ENCODE assay signal across 8 cellular contexts in genomic region chr1:45012639-45013278, GRCh38. TPM values are rescaled to one million over a fixed set of nuclear protein-coding genes. Genes with fewer than 3 reads are reported as not detected.
A peak's percentile ranks its signal among the peaks of the same experiment; 100 is the strongest.
DNase-seq lines count a peak whose midpoint lies in the region; ATAC-seq and TF ChIP-seq lines count a peak whose summit lies in the region.

No MANE protein-coding gene starts in this region.

- no peaks in the 10 kb centered on the region for H3K9me3 ChIP-seq in fibroblast of lung (ENCODE audit: control insufficient read depth, insufficient read depth, low read depth, low read length)
- no peaks in the 10 kb centered on the region for H3K9me3 ChIP-seq in testis

- H3K9me3 Mint-ChIP-seq in naive B cell = no peaks in the 10 kb centered on the region

- DNase-seq in NOMO-1 (lab: John Stamatoyannopoulos, UW; ENCODE audit: unreplicated experiment in 2 of 2) (peak; percentile 6 to 13), NOMO-1 treated with dmso at 0.1 percent for 144 hours (lab: John Stamatoyannopoulos, UW; ENCODE audit: unreplicated experiment) (no peak), NCI-H345 treated with DMSO at 0.1 percent for 48 hours (lab: John Stamatoyannopoulos, UW; ENCODE audit: unreplicated experiment) (peak; percentile 1), activated T-cell treated with anti-CD3 and anti-CD28 coated beads for 24 hours (ENCODE audit: low read depth) (peak; percentile 31), fibroblast of lung (ENCODE audit: low read depth in 2 of 2) (peak; percentile 65), naive B cell (no peak), testis (peak; percentile 93)

- no peaks in the 10 kb centered on the region for H4K20me1 ChIP-seq in fibroblast of lung (ENCODE audit: control insufficient read depth, extremely low read depth, insufficient read depth, low read length)

- H3K27ac Mint-ChIP-seq in naive B cell = peak overlapping the region; percentile 81 to 98 (median 93)

- intact Hi-C loops in testis (cut with DNase I; ENCODE audit: low total_unique reads) = loop anchor here (5.0 to 10.0 kb wide), 3 partner anchors 178 to 492 kb away; partner anchors contain the start of genes CCDC163 and MMACHC

- no peaks in the 10 kb centered on the region for H3K27me3 ChIP-seq in fibroblast of lung (ENCODE audit: control insufficient read depth, insufficient read depth, low read length)
- no peaks in the 10 kb centered on the region for H3K27me3 ChIP-seq in testis

- H3K79me2 ChIP-seq in fibroblast of lung (ENCODE audit: control insufficient read depth, insufficient read depth, low read length) = peaks cover 32% of the 10 kb centered on the region

- peaks cover 43 to 65% (median 62%) of the 10 kb centered on the region in 3 donors for H3K4me1 Mint-ChIP-seq in naive B cell

- 2 to 3% methylated on average over 16 to 21 of the region's 21 CpGs for WGBS in testis, 2 donors

- H3K27me3 Mint-ChIP-seq in naive B cell = no peaks in the 10 kb centered on the region

- peaks cover 6 to 13% of the 10 kb centered on the region in 2 donors for H3K36me3 Mint-ChIP-seq in naive B cell

- peak overlapping the region; percentile 71 for H3K9ac ChIP-seq in fibroblast of lung (ENCODE audit: insufficient read depth, low read length)

- peak overlapping the region; percentile 54 for H2AFZ ChIP-seq in fibroblast of lung (ENCODE audit: low read length)

- peak overlapping the region; percentile 45 to 91 (median 84) for H3K4me3 ChIP-seq in fibroblast of lung (replicated peaks in 1 of 4; ENCODE audit: control extremely low read depth in 1 of 4, insufficient read depth in 1 of 4, low read depth in 3 of 4, low read length in 4 of 4)
- peak overlapping the region; percentile 93 to 97 for H3K4me3 ChIP-seq in testis

- H3K4me3 Mint-ChIP-seq in naive B cell = peak overlapping the region; percentile 89 to 99 (median 94)

- no peak for TF ChIP-seq POLR2A in testis (IDR thresholded peaks at IDR 0.05)

- H3K4me1 ChIP-seq in fibroblast of lung (ENCODE audit: control insufficient read depth, extremely low read depth, insufficient read depth, low read length) (peaks cover 15% of the 10 kb centered on the region), testis (peaks cover 34% of the 10 kb centered on the region)

- H3K4me2 ChIP-seq in fibroblast of lung (ENCODE audit: extremely low read depth, insufficient read depth, low read length) = peak overlapping the region; percentile 91

- H3K36me3 ChIP-seq in fibroblast of lung (ENCODE audit: control insufficient read depth, insufficient read depth, low read length) (peaks cover 15% of the 10 kb centered on the region), testis (ENCODE audit: low read depth, missing control alignments) (no peaks in the 10 kb centered on the region)

- ATAC-seq in naive B cell (ENCODE audit: low read depth in 2 of 2) (no peak), HG03280 (IDR thresholded peaks at IDR 0.05; ENCODE audit: unreplicated experiment) (no peak)

- no peak for TF ChIP-seq CTCF in fibroblast of lung (conservative IDR thresholded peaks at IDR 0.05 in 1 of 2, IDR thresholded peaks at IDR 0.05 in 1 of 2; ENCODE audit: low read depth in 1 of 2, low read length in 2 of 2)
- no peak for TF ChIP-seq CTCF in testis (IDR thresholded peaks at IDR 0.05)

- H3K27ac ChIP-seq in fibroblast of lung (ENCODE audit: insufficient read depth, low read length) (peak overlapping the region; percentile 57), testis (peak overlapping the region; percentile 62 to 69)

RNA-seq across cellular contexts. Expression of gene UROD, which starts 0.7 kb away (rescaled TPM):
- total RNA-seq in fibroblast of lung = 158 and 162 TPM in 2 replicates
- 129 and 156 TPM in 2 replicates for polyA plus RNA-seq in fibroblast of lung
- polyA plus RNA-seq in fibroblast of lung (2012) = 127 and 159 TPM in 2 replicates
- polyA minus RNA-seq in fibroblast of lung (ENCODE audit: low replicate concordance) = 249 and 261 TPM in 2 replicates
- polyA plus RNA-seq in naive B cell (ENCODE audit: low read depth in 6 of 6) = 10 to 100 TPM; 59.9 to 95.9 (median 77.4) TPM
- total RNA-seq in testis = 100 to 1,000 TPM; 127 to 187 TPM
- 111 TPM for polyA plus RNA-seq in testis (ENCODE audit: insufficient read depth, low read depth, low replicate concordance)

RNA-seq across cellular contexts. Expression of gene HECTD3, which starts 1.6 kb away (rescaled TPM):
- 14.4 and 20.3 TPM in 2 replicates for total RNA-seq in fibroblast of lung
- polyA plus RNA-seq in fibroblast of lung = 33.7 and 51.0 TPM in 2 replicates
- polyA plus RNA-seq in fibroblast of lung (2012) = 26.6 and 43.7 TPM in 2 replicates
- polyA minus RNA-seq in fibroblast of lung (ENCODE audit: low replicate concordance) = 56.3 and 68.6 TPM in 2 replicates
- polyA plus RNA-seq in naive B cell (ENCODE audit: low read depth in 6 of 6) = 10 to 100 TPM in 5 of 6 donors, 1 to 10 TPM in 1; 9.1 to 31.6 (median 16.1) TPM
- total RNA-seq in testis = 10 to 100 TPM; 42.6 to 63.4 TPM
- polyA plus RNA-seq in testis (ENCODE audit: insufficient read depth, low read depth, low replicate concordance) = 30.9 TPM

RNA-seq across cellular contexts. Expression of gene EIF2B3, which starts 26.4 kb away (rescaled TPM):
- total RNA-seq in fibroblast of lung = 35.7 and 49.5 TPM in 2 replicates
- 47.2 and 59.0 TPM in 2 replicates for polyA plus RNA-seq in fibroblast of lung
- 34.7 and 46.5 TPM in 2 replicates for polyA plus RNA-seq in fibroblast of lung (2012)
- polyA minus RNA-seq in fibroblast of lung (ENCODE audit: low replicate concordance) = 15.2 and 18.6 TPM in 2 replicates
- polyA plus RNA-seq in naive B cell (ENCODE audit: low read depth in 6 of 6) = 10 to 100 TPM; 15.1 to 23.5 (median 18.1) TPM
- total RNA-seq in testis = 10 to 100 TPM; 20.1 to 26.3 TPM
- 30.9 TPM for polyA plus RNA-seq in testis (ENCODE audit: insufficient read depth, low read depth, low replicate concordance)

Comparison
In these comparisons a context has a peak if more than half of its experiments do, and no peak if none do; other contexts are left out.
1. DNase-seq: peak in NOMO-1 (2 of 2), NCI-H345 treated with DMSO at 0.1 percent for 48 hours (single experiment), activated T-cell treated with anti-CD3 and anti-CD28 coated beads for 24 hours (single experiment), fibroblast of lung (2 of 2) and testis (single experiment); none in NOMO-1 treated with dmso at 0.1 percent for 144 hours (single experiment) and naive B cell (single experiment).